ENCODE assay signal across 12 cellular contexts in genomic region chr15:38530113-38530512, GRCh38. TPM values are rescaled to one million over a fixed set of nuclear protein-coding genes. Genes with fewer than 3 reads are reported as not detected.
DNase-seq lines count a peak whose midpoint lies in the region; ATAC-seq and TF ChIP-seq lines count a peak whose summit lies in the region.
"Had no signal": no experiment of that assay in that cellular context is flagged by ENCODE, and none has a peak within 500 bp of the region (broad histone marks: within the 10 kb centered on the region; RNA-seq: fewer than 3 reads in every experiment).

No MANE protein-coding gene starts in this region.

- H3K4me1 ChIP-seq in colonic mucosa, result no peaks in the 10 kb centered on the region

- H3K4me1 Mint-ChIP-seq in T-helper 17 cell (peaks cover 57% of the 10 kb centered on the region), immature natural killer cell (peaks cover 70 to 100% of the 10 kb centered on the region in 2 donors)

- H3K36me3 ChIP-seq in H7 (replicated peaks; ENCODE audit: control insufficient read depth, insufficient read depth, low read length) (no peaks in the 10 kb centered on the region), colonic mucosa (no peaks in the 10 kb centered on the region)
- H3K36me3 ChIP-seq: SJSA1 had no signal

- ATAC-seq in GM21423 (IDR thresholded peaks at IDR 0.05; ENCODE audit: unreplicated experiment) (peak; percentile 53), T-helper 17 cell (peak; percentile 52)
- ATAC-seq: left colon had no signal

- no peaks in the 10 kb centered on the region for H3K27me3 Mint-ChIP-seq in T-helper 17 cell
- H3K27me3 Mint-ChIP-seq in immature natural killer cell (ENCODE audit: low read depth in 3 of 3), result peaks cover 0 to 3% (median 0%) of the 10 kb centered on the region in 3 donors

- DNase-seq in Daoy (ENCODE audit: low read depth) (peak; percentile 5), T-helper 17 cell (no peak), immature natural killer cell (no peak), DMS114 treated with DMSO at 0.1 percent for 48 hours (lab: John Stamatoyannopoulos, UW; ENCODE audit: unreplicated experiment) (no peak), H7 (no peak), colonic mucosa (no peak), anterior cingulate cortex (lab: John Stamatoyannopoulos, UW) (no peak)
- DNase-seq: C1 segment of cervical spinal cord, caudate nucleus, left colon had no signal

- H3K4me3 Mint-ChIP-seq in T-helper 17 cell, result no peak overlapping the region
- no peak overlapping the region for H3K4me3 Mint-ChIP-seq in immature natural killer cell

- H3K4me3 ChIP-seq in H7 (ENCODE audit: insufficient read depth, low read depth, low read length), result no peak overlapping the region
- H3K4me3 ChIP-seq in colonic mucosa, result no peak overlapping the region
- H3K4me3 ChIP-seq: SJSA1 had no signal

- no peak for TF ChIP-seq CTCF in colonic mucosa (IDR thresholded peaks at IDR 0.05)

- no peak overlapping the region for H3K27ac ChIP-seq in colonic mucosa
- H3K27ac ChIP-seq: SJSA1 had no signal

- no peaks in the 10 kb centered on the region for H3K27me3 ChIP-seq in H7 (ENCODE audit: control insufficient read depth, insufficient read depth, low read length)
- H3K27me3 ChIP-seq in colonic mucosa, result no peaks in the 10 kb centered on the region
- H3K27me3 ChIP-seq: SJSA1 had no signal

- intact Hi-C loops in colonic mucosa (cut with DNase I), result no loop called here

- H3K27ac Mint-ChIP-seq in T-helper 17 cell, result peak overlapping the region; percentile 49
- peak overlapping the region; percentile 9 to 79 (median 70) for H3K27ac Mint-ChIP-seq in immature natural killer cell

- H3K9ac ChIP-seq in colonic mucosa (ENCODE audit: low read depth in 2 of 2, low read length in 2 of 2), result no peak overlapping the region

- no peaks in the 10 kb centered on the region for H3K9me3 ChIP-seq in T-helper 17 cell (ENCODE audit: control insufficient read depth, low read length, poor library complexity, severe bottlenecking)
- no peaks in the 10 kb centered on the region for H3K9me3 ChIP-seq in colonic mucosa
- H3K9me3 ChIP-seq: SJSA1 had no signal

- H3K36me3 Mint-ChIP-seq in T-helper 17 cell (ENCODE audit: low read depth) (peaks cover 6% of the 10 kb centered on the region), immature natural killer cell (peaks cover 3 to 6% (median 5%) of the 10 kb centered on the region in 3 donors)

- H3K9me3 Mint-ChIP-seq in immature natural killer cell, result no peaks in the 10 kb centered on the region

RNA-seq across cellular contexts. Expression of gene RASGRP1, which starts 34.5 kb away (rescaled TPM):
- 1.1 and 1.6 TPM in 2 replicates for total RNA-seq in Daoy (2014; rRNA removed; shearing (Covaris generic))
- total RNA-seq in T-helper 17 cell (100 to 1,000 TPM; 121 to 138 TPM), colonic mucosa (1 to 10 TPM in 1 of 2 donors, under 1 TPM in 1; 0.96 to 1.5 TPM)
- 10 to 100 TPM; 21.9 to 63.9 (median 22.7) TPM for polyA plus RNA-seq in immature natural killer cell
- total RNA-seq in H7 (2014; rRNA removed; shearing (Covaris generic)), result 2.8 and 2.9 TPM in 2 replicates
- total RNA-seq: SJSA1 had no signal

Comparison
In these comparisons a context has a peak if more than half of its experiments do, and no peak if none do; other contexts are left out.
1. RNA of gene RASGRP1, which starts 34.5 kb away (total RNA-seq): 121 to 138 TPM in T-helper 17 cell; 2.8 to 2.9 TPM in H7, 0.96 to 1.5 TPM in colonic mucosa and 1.1 to 1.6 TPM in Daoy; every median in the first group is over 10 times any median in the second.